In the genomic region with DNA sequence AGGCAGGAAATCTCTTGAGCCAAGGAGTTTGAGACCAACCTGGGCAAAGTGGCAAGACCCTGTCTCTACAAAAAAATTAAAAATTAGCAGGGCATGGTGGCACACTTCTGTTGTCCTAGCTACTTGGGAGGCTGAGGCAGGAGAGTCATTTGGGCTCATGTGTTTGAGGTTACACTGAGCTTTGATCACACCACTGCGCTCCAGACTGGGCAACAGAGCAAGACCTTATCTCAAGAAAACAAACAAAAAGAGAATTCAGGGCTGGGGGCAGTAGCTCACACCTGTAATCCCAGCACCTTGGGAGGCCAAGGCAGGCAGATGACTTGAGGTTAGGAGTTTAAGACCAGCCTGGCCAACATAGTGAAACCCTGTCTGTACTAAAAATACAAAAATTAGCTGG, we compare ENCODE assay signal across 27 cellular contexts.
"Had no signal": no experiment of that assay in that cellular context is flagged by ENCODE, and none has a peak within 500 bp of the region (broad histone marks: within the 10 kb centered on the region; RNA-seq: fewer than 3 reads in every experiment).

No MANE protein-coding gene starts in this region.

- H3K4me1 Mint-ChIP-seq: naive thymus-derived CD8-positive, alpha-beta T cell; nephron; neural crest cell; stimulated activated effector memory CD8-positive, alpha-beta T cell treated with anti-CD3 and anti-CD28 coated beads, Interleukin-12 subunit alpha, Interleukin-12 subunit beta, amount 100 ng/mL, for 72 hours had no signal

- H3K27ac Mint-ChIP-seq: nephron; stimulated activated effector memory CD8-positive, alpha-beta T cell treated with anti-CD3 and anti-CD28 coated beads, Interleukin-12 subunit alpha, Interleukin-12 subunit beta, amount 100 ng/mL, for 72 hours; stimulated activated naive CD8-positive, alpha-beta T cell treated with anti-CD3 and anti-CD28 coated beads, Interleukin-15, Interleukin-2, amounts not matched to agents 100 ng/mL and 50 ng/mL, for 24 hours had no signal

- ATAC-seq: left cardiac atrium; left lobe of liver; left ventricle myocardium superior; lower lobe of right lung; naive thymus-derived CD8-positive, alpha-beta T cell; pancreas; right cardiac atrium; stimulated activated effector memory CD8-positive, alpha-beta T cell treated with anti-CD3 and anti-CD28 coated beads, Interleukin-12 subunit alpha, Interleukin-12 subunit beta, amount 100 ng/mL, for 72 hours; upper lobe of right lung had no signal

- H3K9me3 ChIP-seq: lower lobe of right lung, pancreas, prostate gland, sigmoid colon, spleen, suprapubic skin, thoracic aorta, tibial artery, upper lobe of right lung had no signal

- H3K27me3 Mint-ChIP-seq: naive thymus-derived CD8-positive, alpha-beta T cell; stimulated activated naive CD8-positive, alpha-beta T cell treated with anti-CD3 and anti-CD28 coated beads, Interleukin-15, Interleukin-2, amounts not matched to agents 100 ng/mL and 50 ng/mL, for 24 hours had no signal

- H3K36me3 ChIP-seq: pancreas, prostate gland, suprapubic skin, thoracic aorta, upper lobe of right lung had no signal

- H3K4me1 ChIP-seq: lower lobe of right lung, pancreas, prostate gland, spleen, suprapubic skin, tibial artery, upper lobe of right lung had no signal

- H3K4me3 ChIP-seq: lower lobe of right lung, pancreas, prostate gland, sigmoid colon, spleen, suprapubic skin, thoracic aorta, tibial artery, upper lobe of right lung had no signal

- DNase-seq: hippocampal formation; kidney glomerular epithelial cell; left cardiac atrium; left ventricle myocardium superior; lower lobe of right lung; mammary epithelial cell; mesenchymal stem cell; naive thymus-derived CD8-positive, alpha-beta T cell; nucleus accumbens; pancreas; retina; right cardiac atrium; sigmoid colon; small intestine; spleen; stimulated activated CD4-positive, alpha-beta T cell treated with anti-CD3 and anti-CD28 coated beads, Interleukin-4, amount 100 ng/mL, for 24 hours; stimulated activated naive CD4-positive, alpha-beta T cell; tibial artery; upper lobe of right lung had no signal

- H3K4me3 Mint-ChIP-seq: naive thymus-derived CD8-positive, alpha-beta T cell; nephron; neural crest cell; stimulated activated effector memory CD8-positive, alpha-beta T cell treated with anti-CD3 and anti-CD28 coated beads, Interleukin-12 subunit alpha, Interleukin-12 subunit beta, amount 100 ng/mL, for 72 hours; stimulated activated naive CD8-positive, alpha-beta T cell treated with anti-CD3 and anti-CD28 coated beads, Interleukin-15, Interleukin-2, amounts not matched to agents 100 ng/mL and 50 ng/mL, for 24 hours had no signal

- H3K27ac ChIP-seq: lower lobe of right lung, pancreas, prostate gland, spleen, suprapubic skin, thoracic aorta, tibial artery, upper lobe of right lung had no signal

- H3K9me3 Mint-ChIP-seq: naive thymus-derived CD8-positive, alpha-beta T cell; nephron; neural crest cell; stimulated activated effector memory CD8-positive, alpha-beta T cell treated with anti-CD3 and anti-CD28 coated beads, Interleukin-12 subunit alpha, Interleukin-12 subunit beta, amount 100 ng/mL, for 72 hours; stimulated activated naive CD8-positive, alpha-beta T cell treated with anti-CD3 and anti-CD28 coated beads, Interleukin-15, Interleukin-2, amounts not matched to agents 100 ng/mL and 50 ng/mL, for 24 hours had no signal
